7 cellular contexts compared by ENCODE assay signal in genomic region chr3:13308406-13308805, GRCh38.
DNase-seq lines count a peak whose midpoint lies in the region; ATAC-seq and TF ChIP-seq lines count a peak whose summit lies in the region.

No MANE protein-coding gene starts in this region.

- TF ChIP-seq CTCF in endothelial cell (IDR thresholded peaks at IDR 0.05; ENCODE audit: unreplicated experiment) (peak; percentile 56), neural crest cell (conservative IDR thresholded peaks at IDR 0.05) (peak; percentile 58)

- H3K27me3 Mint-ChIP-seq in endothelial cell (ENCODE audit: unreplicated experiment) (peaks cover 5% of the 10 kb centered on the region), neural crest cell (ENCODE audit: low read depth) (no peaks in the 10 kb centered on the region)

- H3K27ac Mint-ChIP-seq in endothelial cell (ENCODE audit: unreplicated experiment) (peak overlapping the region; percentile 17), neural crest cell (ENCODE audit: unreplicated experiment) (no peak overlapping the region)

- ATAC-seq in HG02798 (IDR thresholded peaks at IDR 0.05; ENCODE audit: poor library complexity, unreplicated experiment) (peak; percentile 57), SK-N-SH treated with all-trans-retinoic acid at 6 μM for 48 hours (peak; percentile 89)

- DNase-seq in ELF-1 (ENCODE audit: low read depth, low spot score) (peak; percentile 78), endothelial cell (ENCODE audit: low spot score) (peak; percentile 71), neural crest cell (ENCODE audit: low read depth, low spot score) (peak; percentile 27), cortex of kidney (lab: John Stamatoyannopoulos, UW) (no peak), NOMO-1 treated with dmso at 0.1 percent for 144 hours (lab: John Stamatoyannopoulos, UW; ENCODE audit: unreplicated experiment) (no peak)

- H3K36me3 Mint-ChIP-seq in endothelial cell (ENCODE audit: low read depth, unreplicated experiment), result no peaks in the 10 kb centered on the region
- H3K36me3 Mint-ChIP-seq in neural crest cell (ENCODE audit: low read depth), result peaks cover 4% of the 10 kb centered on the region

- H3K4me1 Mint-ChIP-seq in endothelial cell (ENCODE audit: unreplicated experiment) (peaks cover 6% of the 10 kb centered on the region), neural crest cell (peaks cover 5% of the 10 kb centered on the region)

- H3K9me3 Mint-ChIP-seq in endothelial cell (ENCODE audit: unreplicated experiment), result no peaks in the 10 kb centered on the region
- H3K9me3 Mint-ChIP-seq in neural crest cell, result no peaks in the 10 kb centered on the region

- peak overlapping the region; percentile 24 for H3K4me3 Mint-ChIP-seq in endothelial cell (ENCODE audit: unreplicated experiment)
- H3K4me3 Mint-ChIP-seq in neural crest cell, result no peak overlapping the region

TF ChIP-seq in SK-N-SH treated with all-trans-retinoic acid at 6 μM for 48 hours, 23 proteins besides CTCF, POLR2A, EP300 and RAD21:
- TF ChIP-seq PPARA (CRISPR knock-in tag; IDR thresholded peaks at IDR 0.05; ENCODE audit: borderline replicate concordance) (no peak), POU6F1 (CRISPR knock-in tag; IDR thresholded peaks at IDR 0.05; ENCODE audit: borderline replicate concordance, low read depth) (no peak), ARNTL (CRISPR knock-in tag; IDR thresholded peaks at IDR 0.05; ENCODE audit: borderline replicate concordance, low read depth) (no peak), ZNF565 (CRISPR knock-in tag; conservative IDR thresholded peaks at IDR 0.05; ENCODE audit: low read depth) (no peak), ZFP3 (CRISPR knock-in tag; IDR thresholded peaks at IDR 0.05) (no peak), RARB (CRISPR knock-in tag; IDR thresholded peaks at IDR 0.05) (no peak), ISL1 (CRISPR knock-in tag; IDR thresholded peaks at IDR 0.05) (no peak), ZFP30 (CRISPR knock-in tag; IDR thresholded peaks at IDR 0.05) (no peak), ESRRG (CRISPR knock-in tag; IDR thresholded peaks at IDR 0.05) (no peak), CSRNP3 (CRISPR knock-in tag; IDR thresholded peaks at IDR 0.05) (no peak), ZC3H10 (CRISPR knock-in tag; IDR thresholded peaks at IDR 0.05) (no peak), GLIS3 (CRISPR knock-in tag; IDR thresholded peaks at IDR 0.05) (no peak)
- TF ChIP-seq, protein P1, sequence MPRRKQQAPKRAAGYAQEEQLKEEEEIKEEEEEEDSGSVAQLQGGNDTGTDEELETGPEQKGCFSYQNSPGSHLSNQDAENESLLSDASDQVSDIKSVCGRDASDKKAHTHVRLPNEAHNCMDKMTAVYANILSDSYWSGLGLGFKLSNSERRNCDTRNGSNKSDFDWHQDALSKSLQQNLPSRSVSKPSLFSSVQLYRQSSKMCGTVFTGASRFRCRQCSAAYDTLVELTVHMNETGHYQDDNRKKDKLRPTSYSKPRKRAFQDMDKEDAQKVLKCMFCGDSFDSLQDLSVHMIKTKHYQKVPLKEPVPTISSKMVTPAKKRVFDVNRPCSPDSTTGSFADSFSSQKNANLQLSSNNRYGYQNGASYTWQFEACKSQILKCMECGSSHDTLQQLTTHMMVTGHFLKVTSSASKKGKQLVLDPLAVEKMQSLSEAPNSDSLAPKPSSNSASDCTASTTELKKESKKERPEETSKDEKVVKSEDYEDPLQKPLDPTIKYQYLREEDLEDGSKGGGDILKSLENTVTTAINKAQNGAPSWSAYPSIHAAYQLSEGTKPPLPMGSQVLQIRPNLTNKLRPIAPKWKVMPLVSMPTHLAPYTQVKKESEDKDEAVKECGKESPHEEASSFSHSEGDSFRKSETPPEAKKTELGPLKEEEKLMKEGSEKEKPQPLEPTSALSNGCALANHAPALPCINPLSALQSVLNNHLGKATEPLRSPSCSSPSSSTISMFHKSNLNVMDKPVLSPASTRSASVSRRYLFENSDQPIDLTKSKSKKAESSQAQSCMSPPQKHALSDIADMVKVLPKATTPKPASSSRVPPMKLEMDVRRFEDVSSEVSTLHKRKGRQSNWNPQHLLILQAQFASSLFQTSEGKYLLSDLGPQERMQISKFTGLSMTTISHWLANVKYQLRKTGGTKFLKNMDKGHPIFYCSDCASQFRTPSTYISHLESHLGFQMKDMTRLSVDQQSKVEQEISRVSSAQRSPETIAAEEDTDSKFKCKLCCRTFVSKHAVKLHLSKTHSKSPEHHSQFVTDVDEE (CRISPR knock-in tag; IDR thresholded peaks at IDR 0.05), result no peak
TF ChIP-seq in SK-N-SH treated with all-trans-retinoic acid at 6 μM for 48 hours: peak in this region for 0.

Comparison
In these comparisons a context has a peak if more than half of its experiments do, and no peak if none do; other contexts are left out.
1. DNase-seq: peak in ELF-1 (single experiment), endothelial cell (single experiment) and neural crest cell (single experiment); none in cortex of kidney (single experiment) and NOMO-1 treated with dmso at 0.1 percent for 144 hours (single experiment).